In the genomic region with DNA sequence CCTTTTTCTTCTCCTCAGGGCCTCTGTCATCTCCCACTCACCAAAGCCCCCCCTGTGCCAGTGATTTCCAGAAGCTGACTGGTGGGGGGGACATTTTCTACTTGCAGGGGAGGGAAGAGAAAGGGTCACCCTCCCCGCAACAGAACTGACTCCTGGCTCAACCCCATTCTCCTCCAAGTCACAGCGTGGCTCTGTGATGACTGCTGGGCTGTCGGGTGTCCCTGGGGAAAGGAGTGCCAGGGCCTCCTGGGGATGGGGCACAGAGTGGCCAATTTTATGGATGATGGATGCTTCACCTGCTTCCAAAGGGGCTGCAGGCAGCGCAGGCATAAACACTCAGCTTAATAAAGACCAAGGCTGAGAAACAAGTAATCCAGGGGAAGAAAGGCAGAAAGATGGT, we compare ENCODE assay signal across 17 cellular contexts.
"Had no signal": no experiment of that assay in that cellular context is flagged by ENCODE, and none has a peak within 500 bp of the region (broad histone marks: within the 10 kb centered on the region; RNA-seq: fewer than 3 reads in every experiment).

No MANE protein-coding gene starts in this region.

- H3K36me3 Mint-ChIP-seq: natural killer cell had no signal

- H3K9me3 Mint-ChIP-seq: natural killer cell, neural crest cell had no signal

- H3K4me3 Mint-ChIP-seq: natural killer cell, neural crest cell had no signal

- H3K4me1 Mint-ChIP-seq: natural killer cell had no signal

- H3K27ac ChIP-seq: dorsolateral prefrontal cortex, heart left ventricle, parathyroid adenoma, psoas muscle had no signal

- H2AFZ ChIP-seq: parathyroid adenoma had no signal

- H3K4me1 ChIP-seq: heart left ventricle, parathyroid adenoma, psoas muscle had no signal

- H3K27ac Mint-ChIP-seq: natural killer cell had no signal

- H3K9ac ChIP-seq: parathyroid adenoma had no signal

- H3K9me3 ChIP-seq: psoas muscle had no signal

- H3K4me3 ChIP-seq: dorsolateral prefrontal cortex, heart left ventricle, psoas muscle had no signal

- H3K36me3 ChIP-seq: heart left ventricle had no signal

- DNase-seq: cortex of kidney; dorsolateral prefrontal cortex; effector CD8-positive, alpha-beta T cell; heart left ventricle; hypothalamus; islet precursor cell; mammary epithelial cell; natural killer cell; occipital lobe; psoas muscle; small intestine; stimulated activated CD4-positive, alpha-beta T cell treated with anti-CD3 and anti-CD28 coated beads, Interleukin-2, amount 100 ng/mL, for 48 hours; stimulated activated naive CD4-positive, alpha-beta T cell treated with Interleukin-2 at 50 U/mL for 16 hours; trophoblast cell had no signal

- ATAC-seq: heart left ventricle, left lobe of liver, natural killer cell, psoas muscle had no signal
